Comparison of ENCODE assay signal across 9 cellular contexts in genomic region chr6:39048481-39049399, GRCh38. TPM values are rescaled to one million over a fixed set of nuclear protein-coding genes. Genes with fewer than 3 reads are reported as not detected.
DNase-seq lines count a peak whose midpoint lies in the region; ATAC-seq and TF ChIP-seq lines count a peak whose summit lies in the region.
"Had no signal": no experiment of that assay in that cellular context is flagged by ENCODE, and none has a peak within 500 bp of the region (broad histone marks: within the 10 kb centered on the region; RNA-seq: fewer than 3 reads in every experiment).

TSS of gene GLP1R (plus strand) at chr6:39048781. CDS start at chr6:39048841, 60 bp downstream.

- peaks cover 0 to 5% (median 0%) of the 10 kb centered on the region in 3 donors for H3K36me3 Mint-ChIP-seq in immature natural killer cell

- H3K4me1 ChIP-seq in ascending aorta (no peaks in the 10 kb centered on the region), stomach (peaks cover 10 to 15% (median 12%) of the 10 kb centered on the region in 4 donors)

- peaks cover 6 to 15% (median 8%) of the 10 kb centered on the region in 3 donors for H3K27me3 Mint-ChIP-seq in immature natural killer cell (ENCODE audit: low read depth in 3 of 3)

- no peak for ATAC-seq in HG02763 (IDR thresholded peaks at IDR 0.05; ENCODE audit: unreplicated experiment)

- H3K9me3 ChIP-seq in ascending aorta (no peaks in the 10 kb centered on the region), stomach (no peaks in the 10 kb centered on the region)

- H3K4me3 ChIP-seq in ascending aorta = peak within 1 kb of the TSS; percentile 9 to 47
- peak within 1 kb of the TSS; percentile 39 to 60 (median 47) for H3K4me3 ChIP-seq in stomach

- TF ChIP-seq CTCF in ascending aorta (IDR thresholded peaks at IDR 0.05) (no peak), stomach (IDR thresholded peaks at IDR 0.05) (no peak)

- peaks cover 0 to 1% (median 0%) of the 10 kb centered on the region in 6 donors for H3K9me3 Mint-ChIP-seq in immature natural killer cell
- H3K9me3 Mint-ChIP-seq: activated T-helper 2 cell treated with anti-CD3 and anti-CD28 coated beads, Interferon-gamma antibody, Interleukin-2, Interleukin-4, amounts not matched to agents 10 μg/mL and 5 μg/mL and 100 μg/mL, durations not matched to agents 14 hours and 24 hours and 36 hours had no signal

- TF ChIP-seq EP300 in stomach (IDR thresholded peaks at IDR 0.05) = no peak

- peak within 1 kb of the TSS in 3 of 6 donors; percentile 53 to 80 (median 75) for H3K27ac Mint-ChIP-seq in immature natural killer cell
- H3K27ac Mint-ChIP-seq: activated T-helper 2 cell treated with anti-CD3 and anti-CD28 coated beads, Interferon-gamma antibody, Interleukin-2, Interleukin-4, amounts not matched to agents 10 μg/mL and 5 μg/mL and 100 μg/mL, durations not matched to agents 14 hours and 24 hours and 36 hours had no signal

- peaks cover 46 to 48% of the 10 kb centered on the region in 2 donors for H3K4me1 Mint-ChIP-seq in immature natural killer cell

- peak within 1 kb of the TSS; percentile 55 to 82 (median 77) for H3K4me3 Mint-ChIP-seq in immature natural killer cell

- peak; percentile 19 for DNase-seq in activated CD4-positive, alpha-beta T cell treated with anti-CD3 and anti-CD28 coated beads for 48 hours
- no peak for DNase-seq in activated CD4-positive, alpha-beta T cell treated with anti-CD3 and anti-CD28 coated beads for 4 hours
- DNase-seq in ascending aorta (ENCODE audit: low spot score in 2 of 2) (no peak), immature natural killer cell (no peak), stomach (no peak), NCI-H524 treated with DMSO at 0.1 percent for 48 hours (lab: John Stamatoyannopoulos, UW) (no peak), NCI-H1930 (lab: John Stamatoyannopoulos, UW) (no peak)

- H3K27ac ChIP-seq in ascending aorta = no peak within 1 kb of the TSS
- no peak within 1 kb of the TSS for H3K27ac ChIP-seq in stomach

- peaks cover 12% of the 10 kb centered on the region for H3K27me3 ChIP-seq in ascending aorta
- peaks cover 0 to 84% (median 38%) of the 10 kb centered on the region in 3 donors for H3K27me3 ChIP-seq in stomach

- H3K36me3 ChIP-seq in ascending aorta = no peaks in the 10 kb centered on the region
- H3K36me3 ChIP-seq in stomach = no peaks in the 10 kb centered on the region

- intact Hi-C loops in ascending aorta (cut with DNase I) = no loop called here
- intact Hi-C loops in stomach (cut with DNase I; ENCODE audit: low total_unique reads) = no loop called here

- no peak for TF ChIP-seq POLR2A in stomach (IDR thresholded peaks at IDR 0.05)

- WGBS in stomach, 5 donors = 1 to 14% (median 3%) methylated on average over 24 to 74 of the region's 74 CpGs

RNA-seq across cellular contexts. Expression of gene GLP1R, which starts in this region (rescaled TPM):
- total RNA-seq in ascending aorta (not detected), stomach (1 to 10 TPM in 2 of 5 donors, not detected in 3; 3.5 to 9.0 TPM)
- polyA plus RNA-seq in immature natural killer cell (under 1 TPM in 1 of 3 donors, not detected in 2; 0.87 TPM), stomach (under 1 TPM in 2 of 3 donors, not detected in 1; 0.05 to 0.31 TPM)
